Comparison of ENCODE assay signal across 8 cellular contexts in the genomic region with DNA sequence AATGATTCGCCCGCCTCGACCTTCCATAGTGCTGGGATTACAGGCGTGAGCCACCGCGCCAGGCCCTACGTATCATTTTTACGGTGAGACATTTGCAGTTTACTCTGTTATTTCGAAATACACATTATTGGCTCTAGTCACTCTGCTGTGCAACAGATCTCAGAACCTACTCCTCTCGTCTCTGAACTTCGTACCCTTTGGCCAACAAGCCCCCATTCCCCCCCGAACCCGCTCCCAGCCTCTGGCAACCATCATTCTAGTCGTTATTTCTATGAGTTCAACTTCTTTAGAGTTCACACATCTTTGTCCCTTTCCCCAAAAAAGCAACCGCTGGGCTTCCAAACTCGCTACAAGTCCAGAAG. TPM values are rescaled to one million over a fixed set of nuclear protein-coding genes. Genes with fewer than 3 reads are reported as not detected.
DNase-seq lines count a peak whose midpoint lies in the region; ATAC-seq and TF ChIP-seq lines count a peak whose summit lies in the region.

No MANE protein-coding gene starts in this region.

- intact Hi-C loops in natural killer cell (cut with micrococcal nuclease): no loop called here

- peaks cover 24 to 29% of the 10 kb centered on the region in 2 donors for H3K4me1 Mint-ChIP-seq in natural killer cell

- H3K27ac Mint-ChIP-seq in natural killer cell: no peak overlapping the region

- DNase-seq in CD1c-positive myeloid dendritic cell (ENCODE audit: extremely low spot score): peak; percentile 19
- DNase-seq in H7: no peak
- DNase-seq in UCSD-AML1 (lab: John Stamatoyannopoulos, UW; ENCODE audit: unreplicated experiment): peak; percentile 23
- no peak for DNase-seq in natural killer cell
- DNase-seq in GOT3 (lab: John Stamatoyannopoulos, UW): no peak
- no peak for DNase-seq in amniotic stem cell (lab: John Stamatoyannopoulos, UW)

- peak overlapping the region; percentile 88 for H3K4me3 Mint-ChIP-seq in natural killer cell

- peaks cover 11% of the 10 kb centered on the region for H3K36me3 ChIP-seq in H7 (replicated peaks; ENCODE audit: control insufficient read depth, insufficient read depth, low read length)

- peaks cover 47 to 61% of the 10 kb centered on the region in 2 donors for H3K27me3 Mint-ChIP-seq in natural killer cell (ENCODE audit: low read depth in 2 of 2)

- no peak for TF ChIP-seq CTCF in natural killer cell (IDR thresholded peaks at IDR 0.05)

- H3K27me3 ChIP-seq in H7 (ENCODE audit: control insufficient read depth, insufficient read depth, low read length): peaks cover 2% of the 10 kb centered on the region

- peak overlapping the region; percentile 73 for H3K4me3 ChIP-seq in H7 (ENCODE audit: insufficient read depth, low read depth, low read length)

- H3K36me3 Mint-ChIP-seq in natural killer cell: no peaks in the 10 kb centered on the region

- ATAC-seq in esophagus mucosa (peak; percentile 52), natural killer cell (peak in 2 of 3 donors; percentile 36 to 38), HG02763 (IDR thresholded peaks at IDR 0.05; ENCODE audit: unreplicated experiment) (no peak)

- H3K9me3 Mint-ChIP-seq in natural killer cell: no peaks in the 10 kb centered on the region

RNA-seq across cellular contexts. Expression of gene PTGR1, which starts 0.7 kb away (rescaled TPM):
- 91.2 and 199 TPM in 2 replicates for total RNA-seq in H7 (2014; rRNA removed; shearing (Covaris generic))
- total RNA-seq in esophagus mucosa (101 TPM), natural killer cell (not detected)

RNA-seq across cellular contexts. Expression of gene DNAJC25, which starts 32.4 kb away (rescaled TPM):
- total RNA-seq in H7 (2014; rRNA removed; shearing (Covaris generic)): 6.1 and 10.3 TPM in 2 replicates
- total RNA-seq in esophagus mucosa: 3.0 TPM
- total RNA-seq in natural killer cell: 1 to 10 TPM; 5.1 to 5.9 (median 5.7) TPM

Comparison
In these comparisons a context has a peak if more than half of its experiments do, and no peak if none do; other contexts are left out.
1. DNase-seq: peak in CD1c-positive myeloid dendritic cell (single experiment) and UCSD-AML1 (single experiment); none in H7 (single experiment), natural killer cell (single experiment), GOT3 (single experiment) and amniotic stem cell (single experiment).
2. RNA of gene PTGR1, which starts 0.7 kb away (total RNA-seq): 91.2 to 199 TPM in H7 and 101 TPM in esophagus mucosa (single experiment); not detected in natural killer cell; every median in the first group is over 10 times any median in the second.